8 cellular contexts compared by ENCODE assay signal in genomic region chr2:16665746-16666452, GRCh38. TPM values are rescaled to one million over a fixed set of nuclear protein-coding genes. Genes with fewer than 3 reads are reported as not detected.
A peak's percentile ranks its signal among the peaks of the same experiment; 100 is the strongest.
DNase-seq lines count a peak whose midpoint lies in the region; ATAC-seq lines count a peak whose summit lies in the region.

CYRIA (minus strand) TSS chr2:16665834; CDS start chr2:16588119, 77,715 bp downstream.

- H4K8ac ChIP-seq in mesenchymal stem cell (ENCODE audit: low read length) = peak within 1 kb of the TSS; percentile 21

- H3K27me3 Mint-ChIP-seq in CD4-positive, alpha-beta memory T cell = peaks cover 31 to 32% of the 10 kb centered on the region in 2 donors

- H3K27me3 ChIP-seq in CD4-positive, alpha-beta memory T cell (ENCODE audit: insufficient read depth, low read length) = peaks cover 17% of the 10 kb centered on the region
- H3K27me3 ChIP-seq in ectodermal cell (ENCODE audit: control insufficient read depth, insufficient read depth, low read length, poor library complexity, severe bottlenecking) (peaks cover 25% of the 10 kb centered on the region), mesenchymal stem cell (ENCODE audit: control insufficient read depth in 1 of 2, insufficient read depth in 1 of 2, low read length in 2 of 2) (peaks cover 0 to 9% of the 10 kb centered on the region in 2 experiments)

- H3K4me3 Mint-ChIP-seq in CD4-positive, alpha-beta memory T cell = peak within 1 kb of the TSS; percentile 63 to 88 (median 74)

- CTCF ChIA-PET in CD4-positive, alpha-beta memory T cell (lab: Charles Lee; ENCODE audit: partially characterized antibody) = no interaction called here

- H3K4me3 ChIP-seq in CD4-positive, alpha-beta memory T cell (ENCODE audit: low read length in 2 of 2) = no peak within 1 kb of the TSS
- peak within 1 kb of the TSS; percentile 38 for H3K4me3 ChIP-seq in Jurkat, Clone E6-1 (ENCODE audit: low read length)
- H3K4me3 ChIP-seq in ectodermal cell (ENCODE audit: insufficient read depth, low read depth, low read length) = peak within 1 kb of the TSS; percentile 39
- peak within 1 kb of the TSS; percentile 78 to 83 for H3K4me3 ChIP-seq in mesenchymal stem cell (ENCODE audit: insufficient read depth in 1 of 2, low read depth in 1 of 2, low read length in 2 of 2)

- H3K36me3 ChIP-seq in CD4-positive, alpha-beta memory T cell (ENCODE audit: insufficient read depth, low read length) = no peaks in the 10 kb centered on the region
- H3K36me3 ChIP-seq in ectodermal cell (ENCODE audit: control insufficient read depth, insufficient read depth, low read length) (no peaks in the 10 kb centered on the region), mesenchymal stem cell (ENCODE audit: control insufficient read depth in 1 of 2, insufficient read depth in 2 of 2, low read depth in 1 of 2, low read length in 2 of 2) (no peaks in the 10 kb centered on the region)

- H3K4me1 ChIP-seq in CD4-positive, alpha-beta memory T cell (ENCODE audit: insufficient read depth, low read length) = peaks cover 9% of the 10 kb centered on the region
- peaks cover 15% of the 10 kb centered on the region for H3K4me1 ChIP-seq in ectodermal cell (ENCODE audit: control insufficient read depth, insufficient read depth, low read length)
- peaks cover 26% of the 10 kb centered on the region for H3K4me1 ChIP-seq in mesenchymal stem cell (ENCODE audit: control insufficient read depth, insufficient read depth, low read depth, low read length)

- peak within 1 kb of the TSS; percentile 65 to 94 for H2BK12ac ChIP-seq in mesenchymal stem cell (ENCODE audit: low read length in 2 of 2)

- peak within 1 kb of the TSS; percentile 71 for H2BK5ac ChIP-seq in mesenchymal stem cell (ENCODE audit: low read depth, low read length, poor library complexity, severe bottlenecking)

- H3K79me1 ChIP-seq in mesenchymal stem cell (replicated peaks; ENCODE audit: low read length, poor library complexity, severe bottlenecking) = no peaks in the 10 kb centered on the region

- intact Hi-C loops in CD4-positive, alpha-beta memory T cell (cut with micrococcal nuclease) = no loop called here

- H3K27ac Mint-ChIP-seq in CD4-positive, alpha-beta memory T cell = peak within 1 kb of the TSS in 4 of 7 donors; percentile 5 to 76 (median 27)

- H3K4me1 Mint-ChIP-seq in CD4-positive, alpha-beta memory T cell = peaks cover 10 to 19% (median 15%) of the 10 kb centered on the region in 4 donors

- peak within 1 kb of the TSS; percentile 70 for H4K91ac ChIP-seq in mesenchymal stem cell (ENCODE audit: low read length)

- peak within 1 kb of the TSS; percentile 65 for H2BK120ac ChIP-seq in mesenchymal stem cell (ENCODE audit: low read depth, low read length)

- ATAC-seq in GM21526 (IDR thresholded peaks at IDR 0.05; ENCODE audit: low FRiP score, unreplicated experiment) = peak; percentile 59

- peak within 1 kb of the TSS in 1 of 2 experiments; percentile 74 for H3K23ac ChIP-seq in mesenchymal stem cell (ENCODE audit: low read length in 2 of 2)

- peak within 1 kb of the TSS; percentile 27 to 69 for H3K4ac ChIP-seq in mesenchymal stem cell (ENCODE audit: low read depth in 1 of 2, low read length in 2 of 2)

- WGBS in ectodermal cell, 2 experiments = 3% methylated on average over 38 to 53 of the region's 54 CpGs
- WGBS in mesenchymal stem cell = 8% methylated on average over 11 of the region's 54 CpGs

- no peak within 1 kb of the TSS for H2AK5ac ChIP-seq in mesenchymal stem cell (ENCODE audit: low read length, severe bottlenecking)

- POLR2A ChIA-PET in CD4-positive, alpha-beta memory T cell (lab: Charles Lee; ENCODE audit: partially characterized antibody) = no interaction called here

- no peak within 1 kb of the TSS for H3K27ac ChIP-seq in CD4-positive, alpha-beta memory T cell (ENCODE audit: low read depth, low read length)
- H3K27ac ChIP-seq in ectodermal cell (ENCODE audit: insufficient read depth, low read depth, low read length, poor library complexity, severe bottlenecking) (no peak within 1 kb of the TSS), mesenchymal stem cell (ENCODE audit: low read length, poor library complexity, severe bottlenecking) (peak within 1 kb of the TSS; percentile 39)

- peak within 1 kb of the TSS in 1 of 2 experiments; percentile 80 for H3K14ac ChIP-seq in mesenchymal stem cell (ENCODE audit: low read length in 2 of 2)

- H3K36me3 Mint-ChIP-seq in CD4-positive, alpha-beta memory T cell = no peaks in the 10 kb centered on the region

- H3K9me3 Mint-ChIP-seq in CD4-positive, alpha-beta memory T cell = peaks cover 0 to 5% (median 0%) of the 10 kb centered on the region in 8 donors

- H3K18ac ChIP-seq in mesenchymal stem cell (ENCODE audit: low read depth in 1 of 2, low read length in 2 of 2) = peak within 1 kb of the TSS; percentile 67 to 84

- peak within 1 kb of the TSS; percentile 82 for H2BK15ac ChIP-seq in mesenchymal stem cell (ENCODE audit: low read depth, poor library complexity, severe bottlenecking)

- peak within 1 kb of the TSS; percentile 82 for H3K9ac ChIP-seq in mesenchymal stem cell (ENCODE audit: low read length)

- H3K9me3 ChIP-seq in CD4-positive, alpha-beta memory T cell (ENCODE audit: control insufficient read depth in 1 of 2, low read length in 2 of 2) = no peaks in the 10 kb centered on the region
- H3K9me3 ChIP-seq in ectodermal cell (ENCODE audit: control insufficient read depth, low read length) (no peaks in the 10 kb centered on the region), mesenchymal stem cell (ENCODE audit: control insufficient read depth, low read length) (no peaks in the 10 kb centered on the region)

- H3K4me2 ChIP-seq in mesenchymal stem cell (ENCODE audit: low read length, poor library complexity, severe bottlenecking) = peak within 1 kb of the TSS; percentile 88

- peak; percentile 9 to 39 (median 13) for DNase-seq in CD4-positive, alpha-beta memory T cell
- DNase-seq in Jurkat, Clone E6-1 (ENCODE audit: low read depth, low spot score) = no peak
- peak; percentile 15 for DNase-seq in activated CD4-positive, alpha-beta T cell treated with anti-CD3 and anti-CD28 coated beads, Interleukin-2, amount 50 U/mL, for 1 hour
- peak; percentile 61 for DNase-seq in mesenchymal stem cell
- peak; percentile 16 for DNase-seq in stimulated activated CD8-positive, alpha-beta memory T cell treated with anti-CD3 and anti-CD28 coated beads, Interleukin-15, amount 100 ng/mL, for 24 hours (ENCODE audit: low read depth)
- DNase-seq in NCI-H1092 treated with DMSO at 0.1 percent for 48 hours (lab: John Stamatoyannopoulos, UW) = no peak

- peak within 1 kb of the TSS; percentile 95 for H2AFZ ChIP-seq in mesenchymal stem cell (ENCODE audit: low read depth, low read length)

RNA-seq across cellular contexts. Expression of gene CYRIA, which starts in this region (rescaled TPM):
- total RNA-seq in CD4-positive, alpha-beta memory T cell = under 1 TPM; 0.11 to 0.32 TPM
- under 1 TPM in 1 of 2 donors, not detected in 1; 0.18 TPM for polyA plus RNA-seq in CD4-positive, alpha-beta memory T cell
- polyA plus RNA-seq in Jurkat, Clone E6-1 (2012; ENCODE audit: insufficient read depth, insufficient read length) = 0.92 TPM
- polyA plus RNA-seq in ectodermal cell (2013, experiment 1 of 4) = 5.8 TPM
- 3.6 TPM for polyA plus RNA-seq in ectodermal cell (2013, experiment 2 of 4)
- 4.1 TPM for polyA plus RNA-seq in ectodermal cell (2013, experiment 3 of 4)
- polyA plus RNA-seq in ectodermal cell (2013, experiment 4 of 4) = 4.7 TPM
- 12.5 TPM for polyA plus RNA-seq in mesenchymal stem cell (2013, experiment 1 of 2)
- polyA plus RNA-seq in mesenchymal stem cell (2013, experiment 2 of 2) = 14.3 TPM

Comparison
In these comparisons a context has a peak if more than half of its experiments do, and no peak if none do; other contexts are left out.
1. Peak in DNase-seq in CD4-positive, alpha-beta memory T cell; RNA of the gene not detected or under 1 TPM.
2. DNase-seq: peak in activated CD4-positive, alpha-beta T cell treated with anti-CD3 and anti-CD28 coated beads, Interleukin-2, amount 50 U/mL, for 1 hour (single experiment), mesenchymal stem cell (single experiment) and stimulated activated CD8-positive, alpha-beta memory T cell treated with anti-CD3 and anti-CD28 coated beads, Interleukin-15, amount 100 ng/mL, for 24 hours (single experiment); none in Jurkat, Clone E6-1 (single experiment) and NCI-H1092 treated with DMSO at 0.1 percent for 48 hours (single experiment).
3. H3K4me3 ChIP-seq: peak in Jurkat, Clone E6-1 (single experiment), ectodermal cell (single experiment) and mesenchymal stem cell (2 of 2); none in CD4-positive, alpha-beta memory T cell (0 of 2).